Comparison of ENCODE assay signal across 8 cellular contexts in the genomic region with DNA sequence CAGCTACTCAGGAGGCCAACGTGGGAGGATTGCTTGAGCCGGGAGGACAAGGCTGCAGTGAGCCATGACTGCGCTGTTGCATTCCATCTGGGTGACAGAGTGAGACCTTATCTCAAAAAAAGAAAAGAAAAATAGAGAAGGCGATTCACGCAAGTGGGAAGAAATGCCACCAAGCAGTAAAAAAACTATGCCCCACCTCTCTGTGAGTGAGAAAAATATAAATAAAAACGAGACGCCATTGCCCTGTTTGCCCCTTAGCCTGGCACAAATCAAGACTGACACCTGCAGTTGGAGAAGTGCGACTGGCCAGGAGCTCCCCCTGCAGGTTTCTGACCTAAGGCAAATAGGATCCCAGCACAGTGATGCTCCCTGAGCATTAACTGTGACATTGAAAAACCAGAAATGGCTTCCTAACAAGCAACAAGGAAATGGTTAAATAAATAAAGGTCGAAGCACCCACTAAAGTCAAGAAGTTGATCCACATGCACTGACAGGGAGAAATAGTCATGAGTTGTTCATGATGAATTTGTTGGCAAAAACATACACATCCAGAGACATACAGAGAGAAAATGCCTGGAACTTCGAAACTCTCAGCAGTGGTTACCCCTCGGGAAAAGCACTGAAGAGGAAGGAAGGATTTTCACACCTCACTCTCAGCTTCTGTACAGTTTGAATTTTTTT. TPM values are rescaled to one million over a fixed set of nuclear protein-coding genes. Genes with fewer than 3 reads are reported as not detected.
DNase-seq lines count a peak whose midpoint lies in the region; ATAC-seq and TF ChIP-seq lines count a peak whose summit lies in the region.

No MANE protein-coding gene starts in this region.

- no peak overlapping the region for H3K4me3 Mint-ChIP-seq in natural killer cell treated with Interleukin-12 subunit alpha and Interleukin-12 subunit beta and Interleukin-15 and Interleukin-18, amount 100 ng/mL, for 72 hours

- no peaks in the 10 kb centered on the region for H3K36me3 Mint-ChIP-seq in natural killer cell treated with Interleukin-12 subunit alpha and Interleukin-12 subunit beta and Interleukin-15 and Interleukin-18, amount 100 ng/mL, for 72 hours

- H3K4me3 ChIP-seq in right lobe of liver, result no peak overlapping the region

- no peak overlapping the region for H3K27ac Mint-ChIP-seq in natural killer cell treated with Interleukin-12 subunit alpha and Interleukin-12 subunit beta and Interleukin-15 and Interleukin-18, amount 100 ng/mL, for 72 hours

- intact Hi-C loops in right lobe of liver (cut with DNase I), result no loop called here

- no peaks in the 10 kb centered on the region for H3K36me3 ChIP-seq in right lobe of liver

- no peaks in the 10 kb centered on the region for H3K4me1 Mint-ChIP-seq in natural killer cell treated with Interleukin-12 subunit alpha and Interleukin-12 subunit beta and Interleukin-15 and Interleukin-18, amount 100 ng/mL, for 72 hours (ENCODE audit: low read depth in 2 of 2)

- no peak for TF ChIP-seq POLR2A in right lobe of liver (IDR thresholded peaks at IDR 0.05)

- no peaks in the 10 kb centered on the region for H3K9me3 Mint-ChIP-seq in natural killer cell treated with Interleukin-12 subunit alpha and Interleukin-12 subunit beta and Interleukin-15 and Interleukin-18, amount 100 ng/mL, for 72 hours

- DNase-seq in NCI-H2171 treated with DMSO at 0.1 percent for 48 hours (lab: John Stamatoyannopoulos, UW) (peak; percentile 11), NCI-H2171 (lab: John Stamatoyannopoulos, UW) (no peak), HuH-7 (ENCODE audit: low spot score) (peak; percentile 41), right lobe of liver (peak in 2 of 3 donors; percentile 43 to 54), NCI-H1048 (lab: John Stamatoyannopoulos, UW) (no peak)
- no peak for DNase-seq in natural killer cell treated with Interleukin-12 subunit alpha and Interleukin-12 subunit beta and Interleukin-15 and Interleukin-18, amount 100 ng/mL, for 72 hours (ENCODE audit: low spot score)

- no peaks in the 10 kb centered on the region for H3K4me1 ChIP-seq in right lobe of liver

- WGBS in right lobe of liver (ENCODE audit: insufficient coverage, low coverage, low lambda C conversion rate, missing lambda C conversion rate), result 10% methylated on average over 10 of the region's 11 CpGs

- H3K27me3 ChIP-seq in right lobe of liver, result no peaks in the 10 kb centered on the region

- TF ChIP-seq CTCF in VCaP (conservative IDR thresholded peaks at IDR 0.05), result peak; percentile 91
- peak in 3 of 4 donors; percentile 56 to 64 (median 58) for TF ChIP-seq CTCF in right lobe of liver (IDR thresholded peaks at IDR 0.05)

- no peaks in the 10 kb centered on the region for H3K9me3 ChIP-seq in right lobe of liver

- no peak overlapping the region for H3K27ac ChIP-seq in VCaP
- H3K27ac ChIP-seq in right lobe of liver, result no peak overlapping the region

- H3K27me3 Mint-ChIP-seq in natural killer cell treated with Interleukin-12 subunit alpha and Interleukin-12 subunit beta and Interleukin-15 and Interleukin-18, amount 100 ng/mL, for 72 hours, result peaks cover 7 to 13% of the 10 kb centered on the region in 2 donors

- ATAC-seq in right lobe of liver (peak; percentile 75 to 85 (median 82)), HG02642 (IDR thresholded peaks at IDR 0.05; ENCODE audit: poor library complexity, unreplicated experiment) (no peak)
- ATAC-seq in natural killer cell treated with Interleukin-12 subunit alpha and Interleukin-12 subunit beta and Interleukin-15 and Interleukin-18, amount 100 ng/mL, for 72 hours, result no peak

RNA-seq across cellular contexts. Expression of gene GSC, which starts 21.1 kb away (rescaled TPM):
- total RNA-seq in right lobe of liver, result not detected
- not detected for total RNA-seq in natural killer cell treated with Interleukin-12 subunit alpha and Interleukin-12 subunit beta and Interleukin-15 and Interleukin-18, amount 100 ng/mL, for 72 hours

Comparison
In these comparisons a context has a peak if more than half of its experiments do, and no peak if none do; other contexts are left out.
1. DNase-seq: peak in NCI-H2171 treated with DMSO at 0.1 percent for 48 hours (single experiment), HuH-7 (single experiment) and right lobe of liver (2 of 3); none in NCI-H2171 (single experiment), NCI-H1048 (single experiment) and natural killer cell treated with Interleukin-12 subunit alpha and Interleukin-12 subunit beta and Interleukin-15 and Interleukin-18, amount 100 ng/mL, for 72 hours (single experiment).
2. ATAC-seq: peak in right lobe of liver (4 of 4); none in natural killer cell treated with Interleukin-12 subunit alpha and Interleukin-12 subunit beta and Interleukin-15 and Interleukin-18, amount 100 ng/mL, for 72 hours (0 of 2) and HG02642 (single experiment).